In genomic region chr9:16191691-16192402, GRCh38 we compare ENCODE assay signal across 8 cellular contexts.
DNase-seq lines count a peak whose midpoint lies in the region; ATAC-seq and TF ChIP-seq lines count a peak whose summit lies in the region.

No MANE protein-coding gene starts in this region.

- H3K79me2 ChIP-seq in PC-9 (ENCODE audit: low read depth) (no peaks in the 10 kb centered on the region), mammary epithelial cell (ENCODE audit: insufficient read depth, low read length) (no peaks in the 10 kb centered on the region)

- CTCF ChIA-PET in PC-9 (lab: Charles Lee) (no interaction called here), mammary epithelial cell (lab: Charles Lee; ENCODE audit: low non-redundant PET) (no interaction called here)

- TF ChIP-seq CTCF in AG10803 (conservative IDR thresholded peaks at IDR 0.05; ENCODE audit: low read length) (peak; percentile 80), HL-60 (IDR thresholded peaks at IDR 0.05; ENCODE audit: insufficient read depth, low read length) (peak; percentile 30), PC-9 (conservative IDR thresholded peaks at IDR 0.05) (peak; percentile 64), mammary epithelial cell (conservative IDR thresholded peaks at IDR 0.05 in 1 of 2, IDR thresholded peaks at IDR 0.05 in 1 of 2; ENCODE audit: extremely low read depth in 1 of 2, insufficient read depth in 1 of 2, low read depth in 1 of 2, low read length in 2 of 2) (peak; percentile 61 to 88)

- ATAC-seq in GM18499 (IDR thresholded peaks at IDR 0.05; ENCODE audit: insufficient read depth, unreplicated experiment) (peak; percentile 60), left colon (peak; percentile 96), GM18873 (IDR thresholded peaks at IDR 0.05; ENCODE audit: low FRiP score, unreplicated experiment) (no peak)

- intact Hi-C loops in PC-9 (cut with micrococcal nuclease; ENCODE audit: unreplicated experiment): loop anchor here (1.0 to 10.0 kb wide), 8 partner anchors 50 to 534 kb away; no protein-coding TSS in a partner anchor
- intact Hi-C loops in mammary epithelial cell (cut with micrococcal nuclease): loop anchor here (1.0 to 10.0 kb wide), 4 partner anchors 157 to 535 kb away; no protein-coding TSS in a partner anchor
- intact Hi-C loops in left colon (cut with DNase I, micrococcal nuclease): no loop called here

- H3K9me3 ChIP-seq in PC-9 (ENCODE audit: insufficient read depth, low read depth) (no peaks in the 10 kb centered on the region), mammary epithelial cell (replicated peaks; ENCODE audit: insufficient read depth, low read length) (no peaks in the 10 kb centered on the region)

- dilution Hi-C loops in mammary epithelial cell (cut with HindIII; ENCODE audit: low sequenced_read_pairs): no loop called here

- H2AFZ ChIP-seq in PC-9 (no peak overlapping the region), mammary epithelial cell (ENCODE audit: low read depth, low read length) (peak overlapping the region; percentile 77)

- 11% methylated on average over 12 of the region's 14 CpGs for WGBS in mammary epithelial cell (ENCODE audit: low coverage, missing lambda C conversion rate)

- no TSS peak for BruUV-seq in PC-9 (replicated peaks; lab: Mats Ljungman, UMichigan)
- no TSS peak for BruUV-seq in mammary epithelial cell (replicated peaks; lab: Mats Ljungman, UMichigan)

- H3K27ac ChIP-seq in HL-60 (replicated peaks) (no peak overlapping the region), PC-9 (peak overlapping the region; percentile 41; the same call in 1 of the 2 replicates), mammary epithelial cell (ENCODE audit: insufficient read depth, low read depth, low read length) (no peak overlapping the region)

- H3K9me2 ChIP-seq in PC-9 (ENCODE audit: insufficient read depth): no peaks in the 10 kb centered on the region

- H3K4me1 ChIP-seq in PC-9 (replicated peaks; ENCODE audit: insufficient read depth) (peaks cover 11% of the 10 kb centered on the region; the same call in 1 of the 2 replicates), mammary epithelial cell (ENCODE audit: insufficient read depth, low read length) (peaks cover 6% of the 10 kb centered on the region)

- H3K27me3 ChIP-seq in HL-60 (ENCODE audit: insufficient read depth, poor library complexity, severe bottlenecking): no peaks in the 10 kb centered on the region
- H3K27me3 ChIP-seq in PC-9 (ENCODE audit: insufficient read depth, low read depth): no peaks in the 10 kb centered on the region
- H3K27me3 ChIP-seq in mammary epithelial cell (ENCODE audit: insufficient read depth, low read length): no peaks in the 10 kb centered on the region

- no peaks in the 10 kb centered on the region for H3F3A ChIP-seq in PC-9 (ENCODE audit: insufficient read depth, low read depth)

- POLR2A ChIA-PET in PC-9 (lab: Charles Lee; ENCODE audit: unreplicated experiment): interaction anchor here (0.6 kb wide), 1 partner anchor 52 kb away, joined by 3 read pairs; no protein-coding TSS in a partner anchor

- peak overlapping the region; percentile 38; the same call in 1 of the 2 replicates for H3K4me2 ChIP-seq in PC-9
- H3K4me2 ChIP-seq in mammary epithelial cell (ENCODE audit: insufficient read depth, low read depth, low read length): peak overlapping the region; percentile 44

- in situ Hi-C loops in mammary epithelial cell (cut with MboI; ENCODE audit: low sequenced_read_pairs in 2 of 2): no loop called here

- peak; percentile 83 for DNase-seq in AG10803 (ENCODE audit: low read depth)
- DNase-seq in HL-60 (ENCODE audit: low read depth in 1 of 2, low spot score in 1 of 2): peak; percentile 1 to 21
- DNase-seq in PC-9: peak; percentile 58 to 66
- DNase-seq in mammary epithelial cell: peak; percentile 35
- peak; percentile 65 to 85 for DNase-seq in left colon
- peak; percentile 28 for DNase-seq in stimulated activated CD8-positive, alpha-beta memory T cell treated with anti-CD3 and anti-CD28 coated beads, Interleukin-15, amount 100 ng/mL, for 24 hours (ENCODE audit: low read depth)

- H3K4me3 ChIP-seq in AG10803 (ENCODE audit: low read length): 0 out of 2 replicates have a peak overlapping the region, but pooled peaks have one; percentile 13
- H3K4me3 ChIP-seq in HL-60 (replicated peaks; ENCODE audit: insufficient read depth, low read length): no peak overlapping the region
- H3K4me3 ChIP-seq in PC-9: no peak overlapping the region
- no peak overlapping the region for H3K4me3 ChIP-seq in mammary epithelial cell (replicated peaks in 1 of 3; ENCODE audit: insufficient read depth in 1 of 3, low read depth in 2 of 3, low read length in 3 of 3)

- no peak overlapping the region for H3K9ac ChIP-seq in mammary epithelial cell (ENCODE audit: insufficient read depth, low read length)

- H3K36me3 ChIP-seq in PC-9 (ENCODE audit: low read depth) (no peaks in the 10 kb centered on the region), mammary epithelial cell (ENCODE audit: insufficient read depth, low read length) (no peaks in the 10 kb centered on the region)

- H4K20me1 ChIP-seq in PC-9 (ENCODE audit: insufficient read depth) (no peaks in the 10 kb centered on the region), mammary epithelial cell (ENCODE audit: insufficient read depth, low read length) (no peaks in the 10 kb centered on the region)

Comparison
In these comparisons a context has a peak if more than half of its experiments do, and no peak if none do; other contexts are left out.
1. DNase-seq: peak in every context shown above with its lines; median percentile 83 in AG10803; 75 in left colon; 62 in PC-9; 35 in mammary epithelial cell; 28 in stimulated activated CD8-positive, alpha-beta memory T cell treated with anti-CD3 and anti-CD28 coated beads, Interleukin-15, amount 100 ng/mL, for 24 hours; 11 in HL-60.
2. CTCF ChIP-seq: peak in every context shown above with its lines; median percentile 80 in AG10803; 74 in mammary epithelial cell; 64 in PC-9; 30 in HL-60.
3. intact Hi-C loops: an anchor here in PC-9 (1.0 to 10.0 kb wide) and mammary epithelial cell (1.0 to 10.0 kb wide); none called in left colon.